Comparison of ENCODE assay signal across 21 cellular contexts in the genomic region with DNA sequence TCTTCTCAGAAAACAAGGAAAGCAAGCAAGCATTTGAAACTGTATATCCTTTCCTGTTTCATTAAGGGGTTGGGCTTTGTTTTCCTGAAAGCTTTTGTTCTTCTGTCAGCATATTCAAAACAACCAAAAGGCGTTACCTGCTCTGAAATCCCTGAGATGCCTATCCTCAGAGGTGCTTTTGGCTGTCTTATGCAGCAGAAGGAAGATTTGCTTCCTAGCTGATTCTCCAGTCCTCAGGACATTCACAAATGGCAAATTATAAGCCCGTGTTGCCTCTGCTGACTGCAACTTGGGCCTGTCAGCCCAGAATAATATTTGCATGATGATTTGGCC.
"Had no signal": no experiment of that assay in that cellular context is flagged by ENCODE, and none has a peak within 500 bp of the region (broad histone marks: within the 10 kb centered on the region; RNA-seq: fewer than 3 reads in every experiment).

No MANE protein-coding gene starts in this region.

- H2AFZ ChIP-seq: neural progenitor cell had no signal

- H3K9me3 ChIP-seq: colonic mucosa, left ventricle myocardium inferior, sigmoid colon, stomach, suprapubic skin, tibial nerve had no signal

- H3K4me2 ChIP-seq: neural progenitor cell, smooth muscle cell had no signal

- H3K4me1 ChIP-seq: colonic mucosa, left ventricle myocardium inferior, sigmoid colon, tibial nerve had no signal

- ATAC-seq: activated T-cell treated with anti-CD3 and anti-CD28 coated beads, Interleukin-2, amount 50 U/mL, for 72 hours; naive thymus-derived CD8-positive, alpha-beta T cell; stimulated activated memory B cell treated with anti-CD40 and anti-IgM and Interleukin-4, amounts not matched to agents 10 μg/mL and 1 μg/mL and 100 μg/mL, for 72 hours had no signal

- H3K27ac ChIP-seq: colonic mucosa, dorsolateral prefrontal cortex, left ventricle myocardium inferior, neural progenitor cell, sigmoid colon, stomach, suprapubic skin, tibial nerve had no signal

- H3K27me3 ChIP-seq: colonic mucosa, dorsolateral prefrontal cortex, sigmoid colon, stomach, suprapubic skin, tibial nerve had no signal

- H3K36me3 ChIP-seq: colonic mucosa, left ventricle myocardium inferior, neural progenitor cell, sigmoid colon, stomach, suprapubic skin, tibial nerve had no signal

- H3K9ac ChIP-seq: neural progenitor cell had no signal

- H3K4me3 ChIP-seq: colonic mucosa, dorsolateral prefrontal cortex, left ventricle myocardium inferior, neural progenitor cell, sigmoid colon, smooth muscle cell, stomach, suprapubic skin, tibial nerve had no signal

- DNase-seq: activated CD4-positive, alpha-beta memory T cell treated with anti-CD3 and anti-CD28 coated beads for 36 hours; activated CD4-positive, alpha-beta T cell treated with anti-CD3 and anti-CD28 coated beads for 48 hours; activated effector memory CD4-positive, alpha-beta T cell treated with Interleukin-2 at 50 U/mL for 16 hours; activated naive CD4-positive, alpha-beta T cell treated with anti-CD3 and anti-CD28 coated beads for 36 hours; activated T-cell treated with anti-CD3 and anti-CD28 coated beads, Interleukin-2, amount 50 U/mL, for 72 hours; amygdala; colonic mucosa; dorsolateral prefrontal cortex; foreskin fibroblast; left ventricle myocardium inferior; naive thymus-derived CD8-positive, alpha-beta T cell; retina; sigmoid colon; stimulated activated CD4-positive, alpha-beta T cell treated with anti-CD3 and anti-CD28 coated beads, Interleukin-15, amount 100 ng/mL, for 24 hours; stomach; T1000 had no signal
